ENCODE assay signal across 33 cellular contexts in the genomic region with DNA sequence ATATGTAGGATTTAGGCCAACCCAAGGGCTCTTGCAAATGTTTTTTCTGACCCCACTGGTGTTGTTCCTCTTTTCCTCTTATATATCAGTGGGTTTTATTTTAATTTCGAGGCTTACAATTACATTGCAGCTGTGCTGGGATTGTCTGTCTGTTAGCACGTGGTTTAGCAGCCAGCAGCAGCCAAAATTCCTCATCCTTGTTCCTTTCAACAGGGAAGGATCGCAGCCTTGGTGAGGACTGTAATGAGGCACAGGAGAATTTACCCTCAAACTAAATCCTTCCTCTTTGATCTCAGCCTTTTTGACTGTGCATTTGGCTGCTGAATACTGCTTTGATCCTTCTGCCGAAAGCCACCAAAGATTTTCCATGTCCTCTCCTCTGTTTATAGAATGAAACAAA. TPM values are rescaled to one million over a fixed set of nuclear protein-coding genes. Genes with fewer than 3 reads are reported as not detected.
"Had no signal": no experiment of that assay in that cellular context is flagged by ENCODE, and none has a peak within 500 bp of the region (broad histone marks: within the 10 kb centered on the region; RNA-seq: fewer than 3 reads in every experiment).

No MANE protein-coding gene starts in this region.

- H3K27me3 ChIP-seq: cardiac muscle cell, Peyer's patch had no signal

- DNase-seq: activated B cell treated with CpG ODN at 0.5 μM for 24 hours; activated CD4-positive, alpha-beta memory T cell treated with anti-CD3 and anti-CD28 coated beads, Interleukin-2, amount 10 ng/mL, durations not matched to agents 7 days and 5 days; activated CD4-positive, alpha-beta T cell treated with anti-CD3 and anti-CD28 coated beads for 4 hours; activated CD4-positive, CD25-positive, alpha-beta regulatory T cell treated with anti-CD3 and anti-CD28 coated beads, Interleukin-2, amount 50 U/mL, for 72 hours; activated CD8-positive, alpha-beta memory T cell treated with anti-CD3 and anti-CD28 coated beads, Interleukin-2, amount 10 ng/mL, durations not matched to agents 7 days and 5 days; activated CD8-positive, alpha-beta memory T cell treated with anti-CD3 and anti-CD28 coated beads, Interleukin-2, amount 50 U/mL, for 48 hours; activated effector memory CD4-positive, alpha-beta T cell treated with Interleukin-2 at 50 U/mL for 16 hours; activated naive CD4-positive, alpha-beta T cell treated with anti-CD3 and anti-CD28 coated beads, Interleukin-2, amount 10 ng/mL, durations not matched to agents 7 days and 5 days; activated naive CD8-positive, alpha-beta T cell treated with anti-CD3 and anti-CD28 coated beads, Interleukin-2, amount 50 U/mL, for 24 hours; activated T-cell treated with anti-CD3 and anti-CD28 coated beads, Interleukin-2, amount 50 U/mL, for 48 hours; NCI-H1105; NCI-H1417 treated with DMSO at 0.1 percent for 48 hours; NCI-H187 treated with DMSO at 0.1 percent for 48 hours; NCI-H2081; NCI-H226; NCI-H446 treated with DMSO at 0.1 percent for 48 hours; NCI-H524; NCI-H69; NCI-H82; NK-92 treated with Interleukin-12 subunit alpha and Interleukin-12 subunit beta, amount 100 ng/mL, for 24 hours; PC-3; Peyer's patch; RPMI8226; SIG-M5; T-helper 1 cell; T-helper 2 cell; T-helper 9 cell had no signal

- H3K4me3 ChIP-seq: cardiac muscle cell, K562, Peyer's patch had no signal

- H3K27me3 Mint-ChIP-seq: activated B cell treated with CpG ODN at 0.5 μM for 24 hours; activated CD4-positive, alpha-beta memory T cell treated with anti-CD3 and anti-CD28 coated beads, Interleukin-2, amount 10 ng/mL, durations not matched to agents 7 days and 5 days; activated CD8-positive, alpha-beta memory T cell treated with anti-CD3 and anti-CD28 coated beads, Interleukin-2, amount 10 ng/mL, durations not matched to agents 7 days and 5 days; activated naive CD4-positive, alpha-beta T cell treated with anti-CD3 and anti-CD28 coated beads, Interleukin-2, amount 10 ng/mL, durations not matched to agents 7 days and 5 days had no signal

- H3K27ac Mint-ChIP-seq: activated B cell treated with CpG ODN at 0.5 μM for 24 hours; activated CD4-positive, alpha-beta memory T cell treated with anti-CD3 and anti-CD28 coated beads, Interleukin-2, amount 10 ng/mL, durations not matched to agents 7 days and 5 days; activated CD8-positive, alpha-beta memory T cell treated with anti-CD3 and anti-CD28 coated beads, Interleukin-2, amount 10 ng/mL, durations not matched to agents 7 days and 5 days; activated naive CD4-positive, alpha-beta T cell treated with anti-CD3 and anti-CD28 coated beads, Interleukin-2, amount 10 ng/mL, durations not matched to agents 7 days and 5 days; activated naive CD8-positive, alpha-beta T cell; activated naive CD8-positive, alpha-beta T cell treated with anti-CD3 and anti-CD28 coated beads, Interleukin-2, amount 50 U/mL, for 24 hours had no signal

- H3K27ac ChIP-seq: cardiac muscle cell, Peyer's patch, VCaP had no signal

- H3K4me3 Mint-ChIP-seq: activated B cell treated with CpG ODN at 0.5 μM for 24 hours; activated CD4-positive, alpha-beta memory T cell treated with anti-CD3 and anti-CD28 coated beads, Interleukin-2, amount 10 ng/mL, durations not matched to agents 7 days and 5 days; activated CD8-positive, alpha-beta memory T cell treated with anti-CD3 and anti-CD28 coated beads, Interleukin-2, amount 10 ng/mL, durations not matched to agents 7 days and 5 days; activated naive CD4-positive, alpha-beta T cell treated with anti-CD3 and anti-CD28 coated beads, Interleukin-2, amount 10 ng/mL, durations not matched to agents 7 days and 5 days; activated naive CD8-positive, alpha-beta T cell; activated naive CD8-positive, alpha-beta T cell treated with anti-CD3 and anti-CD28 coated beads, Interleukin-2, amount 50 U/mL, for 24 hours had no signal

- H3K4me1 ChIP-seq: Peyer's patch had no signal

- H3K4me1 Mint-ChIP-seq: activated B cell treated with CpG ODN at 0.5 μM for 24 hours; activated CD4-positive, alpha-beta memory T cell treated with anti-CD3 and anti-CD28 coated beads, Interleukin-2, amount 10 ng/mL, durations not matched to agents 7 days and 5 days; activated CD8-positive, alpha-beta memory T cell treated with anti-CD3 and anti-CD28 coated beads, Interleukin-2, amount 10 ng/mL, durations not matched to agents 7 days and 5 days; activated naive CD4-positive, alpha-beta T cell treated with anti-CD3 and anti-CD28 coated beads, Interleukin-2, amount 10 ng/mL, durations not matched to agents 7 days and 5 days had no signal

- ATAC-seq: activated CD8-positive, alpha-beta memory T cell treated with anti-CD3 and anti-CD28 coated beads, Interleukin-2, amount 10 ng/mL, durations not matched to agents 7 days and 5 days; K562; PC-3; SK-N-SH treated with all-trans-retinoic acid at 6 μM for 48 hours had no signal

- H3K9me3 ChIP-seq: Peyer's patch had no signal

- H3K36me3 Mint-ChIP-seq: activated CD8-positive, alpha-beta memory T cell treated with anti-CD3 and anti-CD28 coated beads, Interleukin-2, amount 10 ng/mL, durations not matched to agents 7 days and 5 days; activated naive CD4-positive, alpha-beta T cell treated with anti-CD3 and anti-CD28 coated beads, Interleukin-2, amount 10 ng/mL, durations not matched to agents 7 days and 5 days; activated naive CD8-positive, alpha-beta T cell had no signal

- H3K36me3 ChIP-seq: cardiac muscle cell, Peyer's patch had no signal

RNA-seq across cellular contexts. Expression of a gene that starts 26.6 kb away (rescaled TPM):
- total RNA-seq: activated B cell treated with CpG ODN at 0.5 μM for 24 hours; activated CD4-positive, alpha-beta memory T cell treated with anti-CD3 and anti-CD28 coated beads, Interleukin-2, amount 10 ng/mL, durations not matched to agents 7 days and 5 days; activated CD8-positive, alpha-beta memory T cell treated with anti-CD3 and anti-CD28 coated beads, Interleukin-2, amount 10 ng/mL, durations not matched to agents 7 days and 5 days; cardiac muscle cell; MCF 10A; PC-3; Peyer's patch had no signal
- polyA plus RNA-seq: cardiac muscle cell had no signal
